ENCODE assay signal across 9 cellular contexts in genomic region chr1:226676381-226676780, GRCh38.
DNase-seq lines count a peak whose midpoint lies in the region; FAIRE-seq and TF ChIP-seq lines count a peak whose summit lies in the region.
"Had no signal": no experiment of that assay in that cellular context is flagged by ENCODE, and none has a peak within 500 bp of the region (broad histone marks: within the 10 kb centered on the region; RNA-seq: fewer than 3 reads in every experiment).

No MANE protein-coding gene starts in this region.

- peaks cover 98% of the 10 kb centered on the region for H3K4me1 Mint-ChIP-seq in activated T-cell treated with anti-CD3 and anti-CD28 coated beads, Interleukin-2, amount 50 U/mL, for 24 hours (ENCODE audit: low read depth)
- H3K4me1 Mint-ChIP-seq in activated CD4-positive, alpha-beta memory T cell treated with anti-CD3 and anti-CD28 coated beads, Interleukin-2, amount 10 ng/mL, durations not matched to agents 7 days and 5 days, result peaks cover 89% of the 10 kb centered on the region
- peaks cover 99 to 100% of the 10 kb centered on the region in 2 donors for H3K4me1 Mint-ChIP-seq in immature natural killer cell

- peak overlapping the region; percentile 84 to 88 for H3K27ac ChIP-seq in testis
- H3K27ac ChIP-seq in A673 (ENCODE audit: low read depth, low read length, poor library complexity, severe bottlenecking), result no peak overlapping the region

- H3K9me3 ChIP-seq in testis (no peaks in the 10 kb centered on the region), A673 (ENCODE audit: low read depth, low read length, poor library complexity, severe bottlenecking) (no peaks in the 10 kb centered on the region)
- H3K9me3 ChIP-seq: esophagus muscularis mucosa had no signal

- H3K27me3 ChIP-seq in testis (no peaks in the 10 kb centered on the region), A673 (replicated peaks; ENCODE audit: insufficient read depth, low read depth, low read length, poor library complexity) (no peaks in the 10 kb centered on the region)
- H3K27me3 ChIP-seq: esophagus muscularis mucosa had no signal

- TF ChIP-seq CTCF in testis (IDR thresholded peaks at IDR 0.05) (no peak), A673 (conservative IDR thresholded peaks at IDR 0.05; ENCODE audit: low read depth, low read length) (no peak)

- H3K27me3 Mint-ChIP-seq in activated T-cell treated with anti-CD3 and anti-CD28 coated beads, Interleukin-2, amount 50 U/mL, for 24 hours, result no peaks in the 10 kb centered on the region
- H3K27me3 Mint-ChIP-seq in activated CD4-positive, alpha-beta memory T cell treated with anti-CD3 and anti-CD28 coated beads, Interleukin-2, amount 10 ng/mL, durations not matched to agents 7 days and 5 days, result no peaks in the 10 kb centered on the region
- H3K27me3 Mint-ChIP-seq in immature natural killer cell (ENCODE audit: low read depth in 3 of 3), result peaks cover 17 to 45% (median 23%) of the 10 kb centered on the region in 3 donors

- 31 to 33% methylated on average over 5 of the region's 5 CpGs for WGBS in testis, 2 donors

- H3K36me3 ChIP-seq in testis (ENCODE audit: low read depth, missing control alignments) (no peaks in the 10 kb centered on the region), A673 (ENCODE audit: insufficient read depth, low read length, poor library complexity, severe bottlenecking) (no peaks in the 10 kb centered on the region)

- no peak for TF ChIP-seq POLR2A in testis (IDR thresholded peaks at IDR 0.05)

- intact Hi-C loops in testis (cut with DNase I; ENCODE audit: low total_unique reads), result no loop called here
- intact Hi-C loops in A673 (cut with micrococcal nuclease; ENCODE audit: unreplicated experiment), result no loop called here

- no peak overlapping the region for H3K4me3 ChIP-seq in testis
- H3K4me3 ChIP-seq in A673 (ENCODE audit: low read depth, low read length, poor library complexity, severe bottlenecking), result no peak overlapping the region

- H3K9me3 Mint-ChIP-seq in activated T-cell treated with anti-CD3 and anti-CD28 coated beads, Interleukin-2, amount 50 U/mL, for 24 hours, result no peaks in the 10 kb centered on the region
- no peaks in the 10 kb centered on the region for H3K9me3 Mint-ChIP-seq in activated CD4-positive, alpha-beta memory T cell treated with anti-CD3 and anti-CD28 coated beads, Interleukin-2, amount 10 ng/mL, durations not matched to agents 7 days and 5 days
- peaks cover 0 to 2% (median 0%) of the 10 kb centered on the region in 6 donors for H3K9me3 Mint-ChIP-seq in immature natural killer cell

- BruUV-seq in A673 (replicated peaks; lab: Mats Ljungman, UMichigan), result no TSS peak

- H3K4me1 ChIP-seq in testis (peaks cover 69% of the 10 kb centered on the region), A673 (ENCODE audit: insufficient read depth, low read length, poor library complexity, severe bottlenecking) (peaks cover 26% of the 10 kb centered on the region)

- peaks cover 35% of the 10 kb centered on the region for H3K36me3 Mint-ChIP-seq in activated T-cell treated with anti-CD3 and anti-CD28 coated beads, Interleukin-2, amount 50 U/mL, for 24 hours (ENCODE audit: low read depth)
- peaks cover 29% of the 10 kb centered on the region for H3K36me3 Mint-ChIP-seq in activated CD4-positive, alpha-beta memory T cell treated with anti-CD3 and anti-CD28 coated beads, Interleukin-2, amount 10 ng/mL, durations not matched to agents 7 days and 5 days (ENCODE audit: low read depth)
- H3K36me3 Mint-ChIP-seq in immature natural killer cell, result peaks cover 0 to 9% (median 7%) of the 10 kb centered on the region in 3 donors

- no peak for DNase-seq in activated T-cell treated with anti-CD3 and anti-CD28 coated beads, Interleukin-2, amount 50 U/mL, for 24 hours
- DNase-seq in activated T-cell treated with anti-CD3 and anti-CD28 coated beads for 4 hours, result no peak
- DNase-seq in activated CD4-positive, alpha-beta memory T cell treated with anti-CD3 and anti-CD28 coated beads, Interleukin-2, amount 10 ng/mL, durations not matched to agents 7 days and 5 days, result no peak
- no peak for DNase-seq in immature natural killer cell
- DNase-seq in testis, result no peak
- no peak for DNase-seq in urothelium cell line (ENCODE audit: low spot score)
- no peak for DNase-seq in activated gamma-delta T cell treated with Interleukin-2 at 50 U/mL for 16 hours
- no peak for DNase-seq in A673 (ENCODE audit: low spot score)

- peak overlapping the region; percentile 52 for H3K4me3 Mint-ChIP-seq in activated T-cell treated with anti-CD3 and anti-CD28 coated beads, Interleukin-2, amount 50 U/mL, for 24 hours
- no peak overlapping the region for H3K4me3 Mint-ChIP-seq in activated CD4-positive, alpha-beta memory T cell treated with anti-CD3 and anti-CD28 coated beads, Interleukin-2, amount 10 ng/mL, durations not matched to agents 7 days and 5 days
- peak overlapping the region; percentile 80 to 92 (median 88) for H3K4me3 Mint-ChIP-seq in immature natural killer cell

- peak overlapping the region; percentile 97 for H3K27ac Mint-ChIP-seq in activated T-cell treated with anti-CD3 and anti-CD28 coated beads, Interleukin-2, amount 50 U/mL, for 24 hours
- H3K27ac Mint-ChIP-seq in activated CD4-positive, alpha-beta memory T cell treated with anti-CD3 and anti-CD28 coated beads, Interleukin-2, amount 10 ng/mL, durations not matched to agents 7 days and 5 days, result peak overlapping the region; percentile 80
- peak overlapping the region; percentile 98 to 100 (median 99) for H3K27ac Mint-ChIP-seq in immature natural killer cell

- no peak for FAIRE-seq in urothelium cell line (lab: Jason Lieb, UNC)

- CTCF ChIA-PET in activated CD4-positive, alpha-beta memory T cell treated with anti-CD3 and anti-CD28 coated beads, Interleukin-2, amount 10 ng/mL, durations not matched to agents 7 days and 5 days (lab: Charles Lee), result interaction anchor here (0.9 to 1.6 kb wide), 6 partner anchors 9 to 58 kb away, joined by 3 to 5 read pairs (median 3); no protein-coding TSS in a partner anchor
- CTCF ChIA-PET in A673 (lab: Charles Lee), result no interaction called here

- POLR2A ChIA-PET in activated CD4-positive, alpha-beta memory T cell treated with anti-CD3 and anti-CD28 coated beads, Interleukin-2, amount 10 ng/mL, durations not matched to agents 7 days and 5 days (lab: Charles Lee), result interaction anchor here (1.1 to 10.4 kb wide), 9 partner anchors 11 to 60 kb away, joined by 3 to 113 read pairs (median 7); no protein-coding TSS in a partner anchor
- POLR2A ChIA-PET in A673 (lab: Charles Lee; ENCODE audit: low non-redundant PET), result no interaction called here
